Comparison of ENCODE assay signal across 1 cellular context in genomic region chr5:6436715-6437340, GRCh38.
TF ChIP-seq lines count a peak whose summit lies in the region.

No MANE protein-coding gene starts in this region.

TF ChIP-seq in HEK293, 187 proteins besides CTCF, POLR2A, EP300 and RAD21 (continued from another document):
- TF ChIP-seq ZNF704 (tag by site-specific recombination; IDR thresholded peaks at IDR 0.05) (no peak), ZNF600 (tag by site-specific recombination; IDR thresholded peaks at IDR 0.05) (peak; percentile 65), SP7 (tag by site-specific recombination; IDR thresholded peaks at IDR 0.05) (peak; percentile 88), KLF8 (tag by site-specific recombination; IDR thresholded peaks at IDR 0.05) (0 out of 2 replicates have a peak, but pooled peaks have one; percentile 32), ZBTB21 (tag by site-specific recombination; IDR thresholded peaks at IDR 0.05) (no peak), ZNF366 (tag by site-specific recombination; conservative IDR thresholded peaks at IDR 0.05) (peak; percentile 26; the same call in 1 of the 2 replicates), ZNF629 (tag by site-specific recombination; IDR thresholded peaks at IDR 0.05) (0 out of 2 replicates have a peak, but pooled peaks have one; percentile 35)
